Comparison of ENCODE assay signal across 22 cellular contexts in the genomic region with DNA sequence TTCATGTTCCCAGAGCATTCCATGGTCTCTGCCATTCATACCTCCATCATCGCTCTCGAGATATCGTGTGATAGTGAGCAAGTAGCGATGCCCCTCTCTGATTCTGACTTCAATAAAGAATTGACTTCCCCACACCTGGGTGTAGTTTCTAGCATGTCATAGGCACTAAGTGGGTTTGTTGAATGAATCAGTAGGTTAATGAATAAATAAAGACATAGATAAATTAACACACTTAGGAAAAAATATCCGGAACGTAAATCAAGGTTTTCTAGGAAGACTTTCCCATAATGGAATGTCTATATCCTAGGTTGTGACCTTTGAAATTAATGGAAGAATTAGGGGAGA.
DNase-seq lines count a peak whose midpoint lies in the region; ATAC-seq and TF ChIP-seq lines count a peak whose summit lies in the region.
"Had no signal": no experiment of that assay in that cellular context is flagged by ENCODE, and none has a peak within 500 bp of the region (broad histone marks: within the 10 kb centered on the region; RNA-seq: fewer than 3 reads in every experiment).

No MANE protein-coding gene starts in this region.

- peaks cover 12 to 90% (median 28%) of the 10 kb centered on the region in 3 donors for H3K36me3 Mint-ChIP-seq in CD8-positive, alpha-beta memory T cell
- H3K36me3 Mint-ChIP-seq in natural killer cell (peaks cover 21% of the 10 kb centered on the region), endodermal cell (ENCODE audit: low read depth) (no peaks in the 10 kb centered on the region)

- H3K9ac ChIP-seq in endodermal cell (ENCODE audit: extremely low read depth, low read length, poor library complexity, severe bottlenecking) = no peak overlapping the region

- ATAC-seq in natural killer cell = no peak
- ATAC-seq: GM12878, HCT116, Right ventricle myocardium inferior, upper lobe of right lung had no signal

- peaks cover 19% of the 10 kb centered on the region for H3K4me1 ChIP-seq in CD8-positive, alpha-beta memory T cell (ENCODE audit: insufficient read depth, low read length)
- peaks cover 0 to 14% of the 10 kb centered on the region in 2 donors for H3K4me1 ChIP-seq in ascending aorta
- no peaks in the 10 kb centered on the region for H3K4me1 ChIP-seq in endodermal cell (ENCODE audit: control insufficient read depth, insufficient read depth, low read length)
- H3K4me1 ChIP-seq: BE2C, right atrium auricular region had no signal

- no peak overlapping the region for H3K4me3 ChIP-seq in CD8-positive, alpha-beta memory T cell (ENCODE audit: low read length)
- H3K4me3 ChIP-seq in ascending aorta (no peak overlapping the region), endodermal cell (ENCODE audit: low read length) (no peak overlapping the region)
- H3K4me3 ChIP-seq: GM12878, right atrium auricular region, upper lobe of right lung had no signal

- no peaks in the 10 kb centered on the region for H3K27me3 ChIP-seq in CD8-positive, alpha-beta memory T cell (ENCODE audit: insufficient read depth, low read length, poor library complexity, severe bottlenecking)
- H3K27me3 ChIP-seq in ascending aorta = no peaks in the 10 kb centered on the region
- no peaks in the 10 kb centered on the region for H3K27me3 ChIP-seq in endodermal cell (ENCODE audit: control insufficient read depth, insufficient read depth, low read length, poor library complexity, severe bottlenecking)
- H3K27me3 ChIP-seq: BE2C, right atrium auricular region, upper lobe of right lung had no signal

- CTCF ChIA-PET in CD8-positive, alpha-beta memory T cell (lab: Charles Lee) = interaction anchor here (0.9 to 1.5 kb wide), 2 partner anchors 111 to 119 kb away, joined by 3 to 7 read pairs; no protein-coding TSS in a partner anchor

- TF ChIP-seq CTCF in ascending aorta (IDR thresholded peaks at IDR 0.05) = no peak
- no peak for TF ChIP-seq CTCF in natural killer cell (IDR thresholded peaks at IDR 0.05)
- no peak for TF ChIP-seq CTCF in endodermal cell (conservative IDR thresholded peaks at IDR 0.05)

- H3K9me3 ChIP-seq in CD8-positive, alpha-beta memory T cell (ENCODE audit: low read length) = no peaks in the 10 kb centered on the region
- no peaks in the 10 kb centered on the region for H3K9me3 ChIP-seq in ascending aorta
- H3K9me3 ChIP-seq in endodermal cell (ENCODE audit: control insufficient read depth, low read length) = no peaks in the 10 kb centered on the region
- H3K9me3 ChIP-seq: BE2C, right atrium auricular region, upper lobe of right lung had no signal

- H3K36me3 ChIP-seq in CD8-positive, alpha-beta memory T cell (ENCODE audit: insufficient read depth, low read length) = peaks cover 41% of the 10 kb centered on the region
- H3K36me3 ChIP-seq in ascending aorta (no peaks in the 10 kb centered on the region), endodermal cell (ENCODE audit: control insufficient read depth, insufficient read depth, low read length) (no peaks in the 10 kb centered on the region)
- H3K36me3 ChIP-seq: BE2C, right atrium auricular region had no signal

- DNase-seq in ACHN = peak; percentile 51
- no peak for DNase-seq in CD8-positive, alpha-beta memory T cell
- no peak for DNase-seq in ascending aorta (ENCODE audit: low spot score in 2 of 2)
- no peak for DNase-seq in natural killer cell
- no peak for DNase-seq in head of caudate nucleus
- DNase-seq in Ammon's horn (ENCODE audit: low spot score) = no peak
- no peak for DNase-seq in endodermal cell
- DNase-seq: BE2C; DMS 273 treated with DMSO at 0.1 percent for 48 hours; foreskin melanocyte; NCI-H1694 treated with DMSO at 0.1 percent for 48 hours; NCI-H510A; stimulated activated CD4-positive, alpha-beta T cell treated with anti-CD3 and anti-CD28 coated beads, Interleukin-1b, Interleukin-23, amount 100 ng/mL, for 48 hours; T-helper 1 cell; upper lobe of right lung had no signal

- 97% methylated on average over 4 of the region's 6 CpGs; no CpG with 5 or more reads in 1 of the 2 experiments for WGBS in endodermal cell (ENCODE audit: insufficient coverage in 1 of 2, insufficient read length in 1 of 2), 2 experiments

- H3K9me3 Mint-ChIP-seq in CD8-positive, alpha-beta memory T cell = no peaks in the 10 kb centered on the region
- H3K9me3 Mint-ChIP-seq in natural killer cell (no peaks in the 10 kb centered on the region), endodermal cell (no peaks in the 10 kb centered on the region)

- no peak overlapping the region for H3K27ac ChIP-seq in CD8-positive, alpha-beta memory T cell (ENCODE audit: low read depth, low read length)
- H3K27ac ChIP-seq in ascending aorta = peak overlapping the region; percentile 32 to 39
- no peak overlapping the region for H3K27ac ChIP-seq in endodermal cell (ENCODE audit: low read depth, low read length)
- H3K27ac ChIP-seq: HL-60, right atrium auricular region, upper lobe of right lung, VCaP had no signal

- POLR2A ChIA-PET in CD8-positive, alpha-beta memory T cell (lab: Charles Lee) = no interaction called here

- peaks cover 42 to 63% (median 63%) of the 10 kb centered on the region in 3 donors for H3K4me1 Mint-ChIP-seq in CD8-positive, alpha-beta memory T cell
- peaks cover 32 to 36% of the 10 kb centered on the region in 2 donors for H3K4me1 Mint-ChIP-seq in natural killer cell
- H3K4me1 Mint-ChIP-seq in endodermal cell = no peaks in the 10 kb centered on the region

- intact Hi-C loops in ascending aorta (cut with DNase I) = loop anchor here (5.0 kb wide), 1 partner anchor 119 kb away; no protein-coding TSS in a partner anchor
- intact Hi-C loops in natural killer cell (cut with micrococcal nuclease) = no loop called here
- intact Hi-C loops in head of caudate nucleus (cut with DNase I) = no loop called here

- H3K4me3 Mint-ChIP-seq in CD8-positive, alpha-beta memory T cell = no peak overlapping the region
- H3K4me3 Mint-ChIP-seq in natural killer cell (no peak overlapping the region), endodermal cell (no peak overlapping the region)
- H3K4me3 Mint-ChIP-seq: IgD-negative memory B cell had no signal

- H3K27me3 Mint-ChIP-seq in CD8-positive, alpha-beta memory T cell = no peaks in the 10 kb centered on the region
- H3K27me3 Mint-ChIP-seq in natural killer cell (ENCODE audit: low read depth in 2 of 2) = no peaks in the 10 kb centered on the region
- no peaks in the 10 kb centered on the region for H3K27me3 Mint-ChIP-seq in endodermal cell (ENCODE audit: insufficient read depth)
- H3K27me3 Mint-ChIP-seq: IgD-negative memory B cell had no signal

- H3K27ac Mint-ChIP-seq in CD8-positive, alpha-beta memory T cell = peak overlapping the region in 5 of 8 donors; percentile 25 to 58 (median 43)
- H3K27ac Mint-ChIP-seq in natural killer cell (peak overlapping the region; percentile 69 to 74), endodermal cell (no peak overlapping the region)

- in situ Hi-C loops in ACHN (cut with HindIII; ENCODE audit: low pct_ligation_motif_present, low pct_unique_long_range_greater_than_20kb, low sequenced_read_pairs) = no loop called here

Comparison
In these comparisons a context has a peak if more than half of its experiments do, and no peak if none do; other contexts are left out.
1. H3K27ac ChIP-seq: peak in ascending aorta (2 of 2); none in CD8-positive, alpha-beta memory T cell (single experiment) and endodermal cell (single experiment).